29 cellular contexts compared by ENCODE assay signal in the genomic region with DNA sequence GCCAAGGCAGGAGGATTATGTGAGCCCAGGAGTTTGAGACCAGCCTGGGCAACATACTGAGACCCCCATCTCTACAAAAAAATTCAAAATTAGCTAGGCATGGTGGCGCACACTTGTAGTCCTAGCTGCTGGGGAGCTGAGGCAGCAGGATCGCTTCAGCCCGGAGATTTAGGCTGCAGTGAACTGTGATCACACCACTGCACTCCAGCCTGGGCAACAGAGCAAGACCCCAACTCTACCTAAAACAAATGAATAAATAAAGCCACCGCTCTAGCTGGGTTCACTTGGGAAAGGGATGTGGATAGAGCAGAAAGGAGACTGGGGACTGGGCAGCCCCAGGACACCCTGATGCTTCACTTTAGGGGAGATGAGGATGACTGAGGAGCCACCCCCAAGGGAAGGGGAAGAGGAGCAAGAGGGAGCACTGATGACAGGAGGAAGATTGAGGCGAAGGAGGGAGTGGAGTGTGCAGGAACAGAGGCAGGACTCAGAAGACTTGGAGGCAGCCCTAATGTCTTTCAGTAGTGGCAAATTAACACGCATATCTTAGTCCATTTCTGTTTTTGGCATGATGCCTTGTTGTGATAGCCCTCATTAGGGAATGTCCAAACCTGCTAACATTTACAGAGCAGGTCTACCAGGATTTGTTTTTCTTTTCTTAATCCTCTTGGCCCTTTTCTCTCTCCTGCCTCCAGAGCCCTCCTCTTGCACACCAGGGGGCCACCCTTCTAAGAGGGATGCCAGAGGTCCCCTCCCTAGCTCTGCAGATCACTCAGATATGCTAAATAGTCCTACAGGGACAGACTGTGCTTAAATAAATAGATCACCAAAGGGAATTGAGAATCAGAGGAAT.
DNase-seq lines count a peak whose midpoint lies in the region; ATAC-seq, FAIRE-seq and TF ChIP-seq lines count a peak whose summit lies in the region.
"Had no signal": no experiment of that assay in that cellular context is flagged by ENCODE, and none has a peak within 500 bp of the region (broad histone marks: within the 10 kb centered on the region; RNA-seq: fewer than 3 reads in every experiment).

No MANE protein-coding gene starts in this region.

- H3K4me1 ChIP-seq in neural progenitor cell = peaks cover 88% of the 10 kb centered on the region
- H3K4me1 ChIP-seq: gastrocnemius medialis had no signal

- peaks cover 72% of the 10 kb centered on the region for H3F3A ChIP-seq in neural progenitor cell (ENCODE audit: low read depth)

- H3K27ac ChIP-seq in neural progenitor cell = peak overlapping the region; percentile 70
- H3K27ac ChIP-seq: esophagus squamous epithelium, gastrocnemius medialis, SJCRH30, transverse colon had no signal

- H3K9me3 ChIP-seq in neural progenitor cell (ENCODE audit: low read depth) = no peaks in the 10 kb centered on the region
- H3K9me3 ChIP-seq: esophagus squamous epithelium, gastrocnemius medialis, SJCRH30, transverse colon had no signal

- no peaks in the 10 kb centered on the region for H3K9me3 Mint-ChIP-seq in neural progenitor cell
- H3K9me3 Mint-ChIP-seq: stimulated activated naive CD8-positive, alpha-beta T cell treated with anti-CD3 and anti-CD28 coated beads, Interleukin-15, Interleukin-2, amounts not matched to agents 100 ng/mL and 50 ng/mL, for 24 hours had no signal

- no peak overlapping the region for H2AFZ ChIP-seq in neural progenitor cell (replicated peaks)

- TF ChIP-seq CTCF in LNCaP clone FGC (IDR thresholded peaks at IDR 0.05; ENCODE audit: control insufficient read depth, extremely low read depth, insufficient read depth) (no peak), bronchial epithelial cell (IDR thresholded peaks at IDR 0.05; ENCODE audit: insufficient read depth, low read length, severe bottlenecking) (no peak), neural progenitor cell (IDR thresholded peaks at IDR 0.05) (no peak)

- FAIRE-seq in bronchial epithelial cell (lab: Jason Lieb, UNC) = peak; percentile 55
- FAIRE-seq: GM12891 had no signal

- peak overlapping the region; percentile 71 for H3K4me3 Mint-ChIP-seq in neural progenitor cell
- H3K4me3 Mint-ChIP-seq: B cell; stimulated activated naive CD8-positive, alpha-beta T cell treated with anti-CD3 and anti-CD28 coated beads, Interleukin-15, Interleukin-2, amounts not matched to agents 100 ng/mL and 50 ng/mL, for 24 hours; T-helper 17 cell had no signal

- DNase-seq in NCI-H1105 treated with DMSO at 0.1 percent for 48 hours (lab: John Stamatoyannopoulos, UW) (peak; percentile 1), NCI-H1105 (lab: John Stamatoyannopoulos, UW) (no peak), LNCaP clone FGC (ENCODE audit: low read depth) (peak; percentile 32), bronchial epithelial cell (ENCODE audit: low read depth) (no peak), neural progenitor cell (ENCODE audit: low spot score) (peak; percentile 87), activated gamma-delta T cell treated with Interleukin-2 at 50 U/mL for 16 hours (no peak), NCI-H1092 treated with DMSO at 0.1 percent for 48 hours (lab: John Stamatoyannopoulos, UW) (no peak)
- DNase-seq: activated CD4-positive, alpha-beta T cell treated with anti-CD3 and anti-CD28 coated beads, Interleukin-2, amount 50 U/mL, for 48 hours; activated effector memory CD4-positive, alpha-beta T cell treated with anti-CD3 and anti-CD28 coated beads, Interleukin-2, amount 50 U/mL, for 16 hours; COR-L47; DND-41; effector memory CD4-positive, alpha-beta T cell; esophagus squamous epithelium; gastrocnemius medialis; kidney glomerular epithelial cell; mammary epithelial cell; NCI-H1436; NCI-H2107; NCI-H774; occipital lobe; SJCRH30; stimulated activated CD4-positive, alpha-beta T cell treated with anti-CD3 and anti-CD28 coated beads, Interleukin-4, amount 100 ng/mL, for 24 hours; T-helper 17 cell; transverse colon had no signal

- H3K27me3 Mint-ChIP-seq in neural progenitor cell (ENCODE audit: insufficient read depth, low read depth) = peaks cover 33% of the 10 kb centered on the region
- H3K27me3 Mint-ChIP-seq: stimulated activated naive CD8-positive, alpha-beta T cell treated with anti-CD3 and anti-CD28 coated beads, Interleukin-15, Interleukin-2, amounts not matched to agents 100 ng/mL and 50 ng/mL, for 24 hours had no signal

- H4K20me1 ChIP-seq in neural progenitor cell (ENCODE audit: low read depth) = no peaks in the 10 kb centered on the region

- peaks cover 86% of the 10 kb centered on the region for H3K4me1 Mint-ChIP-seq in neural progenitor cell
- H3K4me1 Mint-ChIP-seq: B cell had no signal

- peak overlapping the region; percentile 76 for H3K4me2 ChIP-seq in neural progenitor cell

- H3K4me3 ChIP-seq in LNCaP clone FGC (ENCODE audit: low read depth, low read length) = no peak overlapping the region
- H3K4me3 ChIP-seq in bronchial epithelial cell (ENCODE audit: low read depth, low read length) = no peak overlapping the region
- peak overlapping the region; percentile 29 for H3K4me3 ChIP-seq in neural progenitor cell
- H3K4me3 ChIP-seq: esophagus squamous epithelium, gastrocnemius medialis, SJCRH30, transverse colon had no signal

- H3K9ac ChIP-seq in neural progenitor cell = no peak overlapping the region

- no peaks in the 10 kb centered on the region for H3K36me3 ChIP-seq in bronchial epithelial cell (ENCODE audit: control insufficient read depth, insufficient read depth, low read length)
- H3K36me3 ChIP-seq in neural progenitor cell = no peaks in the 10 kb centered on the region
- H3K36me3 ChIP-seq: esophagus squamous epithelium, gastrocnemius medialis, SJCRH30, transverse colon had no signal

- H3K27me3 ChIP-seq in bronchial epithelial cell (ENCODE audit: control insufficient read depth, insufficient read depth, low read length) (peaks cover 4% of the 10 kb centered on the region), neural progenitor cell (no peaks in the 10 kb centered on the region)
- H3K27me3 ChIP-seq: esophagus squamous epithelium, gastrocnemius medialis, SJCRH30, transverse colon had no signal

- H3K36me3 Mint-ChIP-seq in neural progenitor cell = no peaks in the 10 kb centered on the region
- H3K36me3 Mint-ChIP-seq: brain had no signal

- no peaks in the 10 kb centered on the region for H3K79me2 ChIP-seq in neural progenitor cell (ENCODE audit: low read depth)

- peak overlapping the region; percentile 13 for H3K27ac Mint-ChIP-seq in neural progenitor cell
- H3K27ac Mint-ChIP-seq: B cell; stimulated activated naive CD8-positive, alpha-beta T cell treated with anti-CD3 and anti-CD28 coated beads, Interleukin-15, Interleukin-2, amounts not matched to agents 100 ng/mL and 50 ng/mL, for 24 hours; T-helper 17 cell had no signal

- no peak for ATAC-seq in GM21786 (IDR thresholded peaks at IDR 0.05; ENCODE audit: unreplicated experiment)
- ATAC-seq: gastrocnemius medialis, T-helper 17 cell had no signal

Comparison
In these comparisons a context has a peak if more than half of its experiments do, and no peak if none do; other contexts are left out.
1. DNase-seq: peak in NCI-H1105 treated with DMSO at 0.1 percent for 48 hours (single experiment), LNCaP clone FGC (single experiment) and neural progenitor cell (single experiment); none in NCI-H1105 (single experiment), bronchial epithelial cell (single experiment), activated gamma-delta T cell treated with Interleukin-2 at 50 U/mL for 16 hours (single experiment) and NCI-H1092 treated with DMSO at 0.1 percent for 48 hours (single experiment).